8 cellular contexts compared by ENCODE assay signal in the genomic region with DNA sequence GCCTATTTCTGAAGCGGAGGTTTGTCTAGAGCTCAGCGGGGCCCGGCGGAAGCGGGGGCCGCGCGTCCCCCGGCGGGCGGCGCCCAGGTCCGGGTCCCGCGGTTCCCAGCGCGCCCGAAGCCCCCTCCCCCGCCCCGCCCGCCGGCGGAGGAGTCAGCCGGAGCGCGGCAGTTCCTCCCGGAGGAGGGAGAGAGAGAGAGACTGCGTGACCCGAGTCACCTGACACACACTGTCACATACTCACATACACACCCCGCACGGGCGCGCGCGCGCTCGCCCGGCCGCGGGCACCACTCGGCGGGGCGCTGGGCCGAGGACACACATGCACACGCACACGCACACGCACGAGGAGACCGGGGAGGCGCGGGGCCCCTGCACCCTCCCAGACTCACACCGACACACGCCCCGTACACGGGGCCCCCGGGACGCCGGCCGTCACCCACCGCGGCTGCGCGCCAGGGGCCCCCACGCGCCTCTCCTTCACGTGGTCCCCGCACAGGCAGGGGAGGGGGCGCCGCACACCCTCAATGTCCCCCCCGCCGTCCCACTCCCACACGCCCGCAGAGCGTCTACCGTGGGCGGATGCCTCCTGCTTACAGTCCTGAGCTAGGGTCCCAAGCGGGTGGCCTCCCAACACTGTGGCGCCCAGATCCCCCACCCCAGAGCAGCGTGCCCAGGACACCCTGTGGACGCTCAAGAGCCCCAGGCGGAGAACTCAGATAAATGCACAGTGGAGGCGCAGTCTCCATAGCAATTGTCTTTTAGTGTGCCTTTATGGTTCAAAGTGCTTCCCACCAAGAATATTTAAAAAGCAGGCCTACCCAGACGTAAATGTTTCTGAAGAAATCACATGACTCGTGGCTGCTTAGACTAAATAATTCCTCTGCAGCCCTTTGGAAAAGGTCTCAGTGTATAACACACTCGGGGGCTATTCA. TPM values are rescaled to one million over a fixed set of nuclear protein-coding genes. Genes with fewer than 3 reads are reported as not detected.
DNase-seq lines count a peak whose midpoint lies in the region; ATAC-seq and TF ChIP-seq lines count a peak whose summit lies in the region.

A gene with protein sequence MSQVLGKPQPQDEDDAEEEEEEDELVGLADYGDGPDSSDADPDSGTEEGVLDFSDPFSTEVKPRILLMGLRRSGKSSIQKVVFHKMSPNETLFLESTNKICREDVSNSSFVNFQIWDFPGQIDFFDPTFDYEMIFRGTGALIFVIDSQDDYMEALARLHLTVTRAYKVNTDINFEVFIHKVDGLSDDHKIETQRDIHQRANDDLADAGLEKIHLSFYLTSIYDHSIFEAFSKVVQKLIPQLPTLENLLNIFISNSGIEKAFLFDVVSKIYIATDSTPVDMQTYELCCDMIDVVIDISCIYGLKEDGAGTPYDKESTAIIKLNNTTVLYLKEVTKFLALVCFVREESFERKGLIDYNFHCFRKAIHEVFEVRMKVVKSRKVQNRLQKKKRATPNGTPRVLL (minus strand): TSS at position 203 of the 935 bp plus-strand sequence. CDS start 280 bp downstream, outside the sequence.

- TF ChIP-seq CTCF in BJ (IDR thresholded peaks at IDR 0.05; ENCODE audit: insufficient read depth, low read depth, low read length): no peak

- CTCF ChIA-PET in BJ (lab: Yijun Ruan, JAX): interaction anchor here (1.1 kb wide), 1 partner anchor 10 kb away, joined by 3 read pairs; no protein-coding TSS in a partner anchor

- peak; percentile 41 for TF ChIP-seq POLR2A in erythroblast (IDR thresholded peaks at IDR 0.05; ENCODE audit: low read length)

- H3K4me3 Mint-ChIP-seq in stimulated activated naive CD8-positive, alpha-beta T cell treated with anti-CD3 and anti-CD28 coated beads, Interleukin-15, amount 100 ng/mL, for 72 hours: peak within 1 kb of the TSS; percentile 97 to 100

- DNase-seq in BJ (ENCODE audit: low read depth): no peak
- peak; percentile 69 for DNase-seq in GM19238 (ENCODE audit: insufficient read length, low spot score)
- peak; percentile 83 for DNase-seq in NCI-H774 (lab: John Stamatoyannopoulos, UW)
- DNase-seq in activated T-cell treated with anti-CD3 and anti-CD28 coated beads for 4 hours: peak; percentile 44
- DNase-seq in erythroblast (lab: John Stamatoyannopoulos, UW): peak; percentile 60 to 69
- peak; percentile 46 for DNase-seq in myocyte (ENCODE audit: low read depth)
- DNase-seq in stimulated activated naive CD8-positive, alpha-beta T cell treated with anti-CD3 and anti-CD28 coated beads, Interleukin-15, amount 100 ng/mL, for 72 hours: peak; percentile 52 to 64

- H3K4me3 ChIP-seq in BJ (ENCODE audit: low read depth, low read length): peak within 1 kb of the TSS; percentile 32

- no peaks in the 10 kb centered on the region for H3K9me3 Mint-ChIP-seq in stimulated activated naive CD8-positive, alpha-beta T cell treated with anti-CD3 and anti-CD28 coated beads, Interleukin-15, amount 100 ng/mL, for 72 hours

- H3K36me3 ChIP-seq in BJ (ENCODE audit: control insufficient read depth, insufficient read depth, low read length): no peaks in the 10 kb centered on the region

- peak; percentile 67 for ATAC-seq in HG03378 (IDR thresholded peaks at IDR 0.05; ENCODE audit: unreplicated experiment)
- ATAC-seq in stimulated activated naive CD8-positive, alpha-beta T cell treated with anti-CD3 and anti-CD28 coated beads, Interleukin-15, amount 100 ng/mL, for 72 hours: peak; percentile 89

- H3K4me1 Mint-ChIP-seq in stimulated activated naive CD8-positive, alpha-beta T cell treated with anti-CD3 and anti-CD28 coated beads, Interleukin-15, amount 100 ng/mL, for 72 hours: peaks cover 21% of the 10 kb centered on the region

- POLR2A ChIA-PET in BJ (lab: Charles Lee): no interaction called here

- peaks cover 28% of the 10 kb centered on the region for H3K27me3 Mint-ChIP-seq in stimulated activated naive CD8-positive, alpha-beta T cell treated with anti-CD3 and anti-CD28 coated beads, Interleukin-15, amount 100 ng/mL, for 72 hours

- H3K27ac Mint-ChIP-seq in stimulated activated naive CD8-positive, alpha-beta T cell treated with anti-CD3 and anti-CD28 coated beads, Interleukin-15, amount 100 ng/mL, for 72 hours: peak within 1 kb of the TSS; percentile 92 to 93

- H3K27me3 ChIP-seq in BJ (ENCODE audit: control insufficient read depth, insufficient read depth, low read length): peaks cover 26% of the 10 kb centered on the region

RNA-seq across cellular contexts. Expression of the gene that starts here (rescaled TPM):
- not detected in 2 replicates for polyA plus RNA-seq in BJ (2011; rRNA removed)
- polyA minus RNA-seq in BJ (2011; rRNA and poly(A)+ RNA removed): not detected in 2 replicates
- total RNA-seq in myocyte: 12.3 and 22.7 TPM in 2 replicates
- 3.4 TPM for polyA plus RNA-seq in myocyte (2012)
